ENCODE assay signal across 35 cellular contexts in the genomic region with DNA sequence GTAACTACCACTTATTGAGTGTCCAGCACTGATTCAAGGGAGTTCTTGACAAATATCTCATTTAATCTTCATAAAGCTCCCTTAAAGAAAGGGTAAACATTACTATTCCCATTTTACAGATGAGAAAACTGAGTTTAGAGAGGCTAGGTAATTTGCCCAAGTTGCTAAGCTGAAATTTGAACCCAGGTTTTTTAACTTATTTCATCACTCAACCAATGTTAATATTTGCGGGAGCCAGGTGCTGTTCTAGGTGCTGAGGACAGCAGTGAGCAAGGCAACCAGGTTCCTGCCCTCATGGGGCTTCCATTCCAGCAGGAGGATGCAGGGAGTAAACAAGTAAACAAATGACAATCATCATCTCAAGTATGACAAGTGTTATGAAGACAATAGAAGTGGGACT.
"Had no signal": no experiment of that assay in that cellular context is flagged by ENCODE, and none has a peak within 500 bp of the region (broad histone marks: within the 10 kb centered on the region; RNA-seq: fewer than 3 reads in every experiment).

No MANE protein-coding gene starts in this region.

- H3K36me3 ChIP-seq: MG63 had no signal

- H3K9me3 ChIP-seq: MG63 had no signal

- DNase-seq: Kasumi-1, MG63, MM.1S, MV-4-11, NCI-H1048, NCI-H1092, NCI-H1092 treated with DMSO at 0.1 percent for 48 hours, NCI-H1105, NCI-H1105 treated with DMSO at 0.1 percent for 48 hours, NCI-H1417, NCI-H1417 treated with DMSO at 0.1 percent for 48 hours, NCI-H1436, NCI-H1436 treated with DMSO at 0.1 percent for 48 hours, NCI-H146, NCI-H1694, NCI-H1694 treated with DMSO at 0.1 percent for 48 hours, NCI-H187, NCI-H187 treated with DMSO at 0.1 percent for 48 hours, NCI-H1930, NCI-H2029, NCI-H2029 treated with DMSO at 0.1 percent for 48 hours, NCI-H2081, NCI-H2081 treated with DMSO at 0.1 percent for 48 hours, NCI-H2107, NCI-H2171, NCI-H2171 treated with DMSO at 0.1 percent for 48 hours, NCI-H2227 treated with DMSO at 0.1 percent for 48 hours, NCI-H226, NCI-H345, NCI-H446, NCI-H446 treated with DMSO at 0.1 percent for 48 hours, NCI-H510A, NCI-H510A treated with DMSO at 0.1 percent for 48 hours, NCI-H524, NCI-H524 treated with DMSO at 0.1 percent for 48 hours had no signal

- H3K4me3 ChIP-seq: MG63 had no signal
